In the genomic region with DNA sequence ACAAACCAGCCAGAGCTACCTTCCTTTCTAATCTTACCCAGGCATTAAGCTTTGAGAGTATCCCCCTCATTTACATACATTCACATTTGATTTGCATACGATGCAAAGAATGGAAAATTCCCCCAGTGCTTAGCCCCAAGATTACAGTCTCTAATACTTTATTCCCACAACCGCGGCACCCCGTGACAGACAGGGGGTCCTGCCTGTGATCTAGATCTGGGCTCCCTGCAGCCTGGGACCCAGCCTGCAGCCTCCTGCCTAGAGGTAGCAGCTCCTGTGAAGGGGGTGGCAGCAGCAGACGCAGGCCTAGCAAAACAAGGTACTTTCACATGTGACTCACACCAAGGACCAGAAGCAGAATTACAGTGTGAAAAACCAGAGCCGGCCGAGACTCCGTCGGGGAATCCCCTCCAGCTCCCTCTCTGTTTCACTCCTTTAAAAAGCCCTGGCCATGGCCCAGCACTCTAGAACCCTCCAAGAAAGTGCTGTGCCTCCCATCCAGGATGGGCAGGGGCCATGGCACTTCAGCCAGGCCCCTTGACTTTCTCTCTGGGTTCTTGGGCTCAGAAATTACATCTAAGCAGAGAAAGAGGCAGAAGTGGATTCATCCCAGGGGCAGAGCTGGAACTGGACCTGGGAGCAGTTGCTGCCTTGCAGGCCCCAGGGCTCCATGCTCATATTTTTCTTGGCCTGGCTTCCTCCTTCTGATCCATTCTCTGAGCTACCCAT, we compare ENCODE assay signal across 8 cellular contexts. TPM values are rescaled to one million over a fixed set of nuclear protein-coding genes. Genes with fewer than 3 reads are reported as not detected.
DNase-seq lines count a peak whose midpoint lies in the region; ATAC-seq and TF ChIP-seq lines count a peak whose summit lies in the region.

No MANE protein-coding gene starts in this region.

- WGBS in stomach, 5 donors = 46 to 73% (median 65%) methylated on average over 9 of the region's 9 CpGs

- no peaks in the 10 kb centered on the region for H3K36me3 ChIP-seq in Panc1 (ENCODE audit: control insufficient read depth, insufficient read depth, low read length)
- H3K36me3 ChIP-seq in stomach = no peaks in the 10 kb centered on the region

- H3K9me3 ChIP-seq in Panc1 (ENCODE audit: control insufficient read depth, insufficient read depth, low read depth, low read length) (no peaks in the 10 kb centered on the region), stomach (no peaks in the 10 kb centered on the region)

- DNase-seq in GM13976 (ENCODE audit: low spot score) (peak; percentile 89), Panc1 (ENCODE audit: low read depth, low spot score) (no peak), medulla oblongata (ENCODE audit: extremely low spot score) (peak; percentile 35), stomach (peak; percentile 37), globus pallidus (ENCODE audit: low spot score) (no peak), foreskin melanocyte (no peak)
- DNase-seq in activated naive CD4-positive, alpha-beta T cell (lab: John Stamatoyannopoulos, UW) = peak; percentile 46 to 67 (median 58)

- no peak for TF ChIP-seq CTCF in GM13976 (IDR thresholded peaks at IDR 0.05; ENCODE audit: borderline replicate concordance, control extremely low read depth, extremely low read depth, insufficient read depth, missing control alignments)
- TF ChIP-seq CTCF in Panc1 (IDR thresholded peaks at IDR 0.05) = no peak
- TF ChIP-seq CTCF in stomach (IDR thresholded peaks at IDR 0.05) = no peak

- peaks cover 20% of the 10 kb centered on the region for H3K4me1 ChIP-seq in Panc1 (ENCODE audit: control insufficient read depth, insufficient read depth, low read length)
- H3K4me1 ChIP-seq in stomach = peaks cover 0 to 33% (median 19%) of the 10 kb centered on the region in 4 donors

- BruUV-seq in Panc1 (replicated peaks; lab: Mats Ljungman, UMichigan) = no TSS peak

- CTCF ChIA-PET in Panc1 (lab: Charles Lee) = interaction anchor here (0.5 to 1.7 kb wide), 5 partner anchors 11 to 120 kb away, joined by 3 to 10 read pairs (median 6); no protein-coding TSS in a partner anchor

- no peaks in the 10 kb centered on the region for H3K27me3 ChIP-seq in Panc1 (ENCODE audit: control insufficient read depth, insufficient read depth, low read length)
- no peaks in the 10 kb centered on the region for H3K27me3 ChIP-seq in stomach

- peak; percentile 86 for ATAC-seq in HG02588 (IDR thresholded peaks at IDR 0.05; ENCODE audit: unreplicated experiment)
- peak; percentile 82 for ATAC-seq in Panc1

- POLR2A ChIA-PET in Panc1 (lab: Charles Lee) = interaction anchor here (0.6 to 0.7 kb wide), 4 partner anchors 18 to 121 kb away, joined by 3 to 7 read pairs (median 6); no protein-coding TSS in a partner anchor

- intact Hi-C loops in Panc1 (cut with micrococcal nuclease; ENCODE audit: unreplicated experiment) = no loop called here
- intact Hi-C loops in stomach (cut with DNase I; ENCODE audit: low total_unique reads) = loop anchor here (5.0 kb wide), 1 partner anchor 37 kb away; no protein-coding TSS in a partner anchor

- H3K27ac ChIP-seq in Panc1 (ENCODE audit: low read length) (peak overlapping the region; percentile 68), stomach (peak overlapping the region in 3 of 5 donors; percentile 29 to 32 (median 30))

- in situ Hi-C loops in GM13976 (cut with MboI; ENCODE audit: low sequenced_read_pairs, unreplicated experiment) (no loop called here), Panc1 (cut with HindIII; ENCODE audit: low pct_unique_long_range_greater_than_20kb, low sequenced_read_pairs) (no loop called here)

- H3K4me3 ChIP-seq in Panc1 (ENCODE audit: low read depth in 2 of 2, low read length in 2 of 2) (no peak overlapping the region), stomach (no peak overlapping the region)

- no peak for TF ChIP-seq POLR2A in stomach (IDR thresholded peaks at IDR 0.05)

- TF ChIP-seq EP300 in stomach (IDR thresholded peaks at IDR 0.05) = no peak

RNA-seq across cellular contexts. Expression of gene TCF7, which starts 14.0 kb away (rescaled TPM):
- total RNA-seq in Panc1 (2021; ENCODE audit: unreplicated experiment) (24.0 TPM), stomach (10 to 100 TPM in 1 of 5 donors, 1 to 10 TPM in 3, not detected in 1; 4.6 to 13.3 (median 7.6) TPM)
- 45.5 TPM for polyA plus RNA-seq in Panc1 (2012; ENCODE audit: insufficient read length)
- polyA plus RNA-seq in stomach = 1 to 10 TPM; 3.7 to 8.0 (median 5.0) TPM

Comparison
In these comparisons a context has a peak if more than half of its experiments do, and no peak if none do; other contexts are left out.
1. DNase-seq: peak in GM13976 (single experiment), activated naive CD4-positive, alpha-beta T cell (4 of 4), medulla oblongata (single experiment) and stomach (single experiment); none in Panc1 (single experiment), globus pallidus (single experiment) and foreskin melanocyte (single experiment).